Comparison of ENCODE assay signal across 30 cellular contexts in genomic region chr4:55725057-55725456, GRCh38.
DNase-seq lines count a peak whose midpoint lies in the region; ATAC-seq, FAIRE-seq and TF ChIP-seq lines count a peak whose summit lies in the region.
"Had no signal": no experiment of that assay in that cellular context is flagged by ENCODE, and none has a peak within 500 bp of the region (broad histone marks: within the 10 kb centered on the region; RNA-seq: fewer than 3 reads in every experiment).

No MANE protein-coding gene starts in this region.

- BruUV-seq in GM12878 (replicated peaks; lab: Mats Ljungman, UMichigan) = no TSS peak

- no peaks in the 10 kb centered on the region for H3K27me3 ChIP-seq in GM12878 (replicated peaks in 1 of 2; ENCODE audit: control insufficient read depth in 2 of 2, insufficient read depth in 2 of 2, low read length in 1 of 2)

- H3K4me3 Mint-ChIP-seq in activated CD8-positive, alpha-beta T cell treated with anti-CD3 and anti-CD28 coated beads for 36 hours = no peak overlapping the region
- H3K4me3 Mint-ChIP-seq: B cell; CD14-positive monocyte; CD8-positive, alpha-beta memory T cell; GM23338; H9; T-helper 17 cell had no signal

- peaks cover 9% of the 10 kb centered on the region for H3K27me3 Mint-ChIP-seq in activated CD8-positive, alpha-beta T cell treated with anti-CD3 and anti-CD28 coated beads for 36 hours

- no peak for FAIRE-seq in GM12878 (lab: Jason Lieb, UNC)
- FAIRE-seq: GM18507 had no signal

- no peak for ATAC-seq in GM12878
- no peak for ATAC-seq in activated CD8-positive, alpha-beta T cell treated with anti-CD3 and anti-CD28 coated beads for 36 hours
- ATAC-seq: GM23338, T-helper 17 cell had no signal

- intact Hi-C loops in GM12878 (cut with micrococcal nuclease; ENCODE audit: unreplicated experiment) = no loop called here
- intact Hi-C loops in activated CD8-positive, alpha-beta T cell treated with anti-CD3 and anti-CD28 coated beads for 36 hours (cut with micrococcal nuclease) = no loop called here

- H3K36me3 Mint-ChIP-seq in activated CD8-positive, alpha-beta T cell treated with anti-CD3 and anti-CD28 coated beads for 36 hours (ENCODE audit: low read depth) = no peaks in the 10 kb centered on the region
- H3K36me3 Mint-ChIP-seq: CD14-positive monocyte; CD8-positive, alpha-beta memory T cell had no signal

- POLR2A ChIA-PET in GM12878 (lab: Charles Lee) = no interaction called here
- POLR2A ChIA-PET in activated CD8-positive, alpha-beta T cell treated with anti-CD3 and anti-CD28 coated beads for 36 hours (lab: Charles Lee) = no interaction called here

- WGBS in GM12878 (ENCODE audit: insufficient coverage, insufficient replicate concordance, low lambda C conversion rate, missing lambda C conversion rate) = under 1% methylated on average over 4 of the region's 4 CpGs

- H2AFZ ChIP-seq in GM12878 (ENCODE audit: control insufficient read depth, low read depth, low read length) = no peak overlapping the region
- H2AFZ ChIP-seq: GM23338 had no signal

- H3K4me2 ChIP-seq in GM12878 (ENCODE audit: control insufficient read depth, insufficient read depth) = no peak overlapping the region
- H3K4me2 ChIP-seq: GM23338 had no signal

- no peaks in the 10 kb centered on the region for H3K36me3 ChIP-seq in GM12878 (ENCODE audit: control insufficient read depth in 2 of 2, insufficient read depth in 2 of 2, low read length in 1 of 2)

- no peaks in the 10 kb centered on the region for H3K9me3 Mint-ChIP-seq in activated CD8-positive, alpha-beta T cell treated with anti-CD3 and anti-CD28 coated beads for 36 hours
- H3K9me3 Mint-ChIP-seq: CD8-positive, alpha-beta memory T cell; GM23338 had no signal

- DNase-seq in NCI-H748 (lab: John Stamatoyannopoulos, UW; ENCODE audit: unreplicated experiment) (peak; percentile 1), NCI-H748 treated with DMSO at 0.1 percent for 48 hours (lab: John Stamatoyannopoulos, UW) (no peak), NAMALWA (ENCODE audit: low spot score) (peak; percentile 19), GM12878 (ENCODE audit: low read depth, low spot score) (no peak), left kidney (ENCODE audit: low read depth, low spot score) (peak; percentile 17), SW 1271 (lab: John Stamatoyannopoulos, UW) (no peak), SW480 (ENCODE audit: low spot score) (no peak)
- DNase-seq in activated CD8-positive, alpha-beta T cell treated with anti-CD3 and anti-CD28 coated beads for 36 hours = no peak
- DNase-seq: CD8-positive, alpha-beta memory T cell; DMS 273 treated with DMSO at 0.1 percent for 48 hours; DMS79; GF-D8; H9; MM.1S; NCI-H1092 treated with DMSO at 0.1 percent for 48 hours; NCI-H1436; NCI-H187; NCI-H2081 treated with DMSO at 0.1 percent for 48 hours; NCI-H2171 treated with DMSO at 0.1 percent for 48 hours; NCI-H524; NCI-H82; Right ventricle myocardium superior; RPMI8226; T-helper 17 cell had no signal

- CTCF ChIA-PET in GM12878 (lab: Yijun Ruan, JAX) = interaction anchor here (1.0 kb wide), 1 partner anchor 379 kb away, joined by 3 read pairs; the partner anchor contains the start of gene SRD5A3
- CTCF ChIA-PET in activated CD8-positive, alpha-beta T cell treated with anti-CD3 and anti-CD28 coated beads for 36 hours (lab: Charles Lee) = interaction anchor here (0.7 kb wide), 1 partner anchor 380 kb away, joined by 3 read pairs; no protein-coding TSS in a partner anchor

- no peak for TF ChIP-seq EP300 in GM12878 (IDR thresholded peaks at IDR 0.05; ENCODE audit: borderline replicate concordance in 1 of 2, control insufficient read depth in 1 of 2, low read depth in 2 of 2, low read length in 2 of 2)

- no peaks in the 10 kb centered on the region for H3K4me1 Mint-ChIP-seq in activated CD8-positive, alpha-beta T cell treated with anti-CD3 and anti-CD28 coated beads for 36 hours (ENCODE audit: low read depth)
- H3K4me1 Mint-ChIP-seq: B cell; CD14-positive monocyte; CD8-positive, alpha-beta memory T cell; T-helper 17 cell had no signal

- no peak for TF ChIP-seq CTCF in GM12878 (IDR thresholded peaks at IDR 0.05 in 2 of 3, conservative IDR thresholded peaks at IDR 0.05 in 1 of 3; ENCODE audit: control insufficient read depth in 2 of 3, extremely low read depth in 1 of 3, insufficient read depth in 1 of 3, low read depth in 3 of 3, low read length in 3 of 3)
- TF ChIP-seq CTCF in activated CD8-positive, alpha-beta T cell treated with anti-CD3 and anti-CD28 coated beads for 36 hours (IDR thresholded peaks at IDR 0.05) = no peak

- RAD21 ChIA-PET in GM12878 (lab: Charles Lee; ENCODE audit: unreplicated experiment) = no interaction called here

- no peaks in the 10 kb centered on the region; the same call in 1 of the 2 replicates for H3K4me1 ChIP-seq in GM12878 (ENCODE audit: control insufficient read depth, insufficient read depth, low read length)

- in situ Hi-C loops in GM12878 (cut with MboI) = no loop called here

- SMC1A ChIA-PET in GM12878 (lab: Charles Lee; ENCODE audit: uncharacterized antibody, unreplicated experiment) = no interaction called here

- no peak overlapping the region for H3K27ac Mint-ChIP-seq in activated CD8-positive, alpha-beta T cell treated with anti-CD3 and anti-CD28 coated beads for 36 hours
- H3K27ac Mint-ChIP-seq: B cell; CD14-positive monocyte; CD8-positive, alpha-beta memory T cell; GM23338; H9; T-helper 17 cell had no signal

- TF ChIP-seq POLR2A in GM12878 (IDR thresholded peaks at IDR 0.05; ENCODE audit: low read depth, low read length) = no peak

- H3K4me3 ChIP-seq in GM12878 = no peak overlapping the region
- H3K4me3 ChIP-seq: GM23338 had no signal

- H3K27ac ChIP-seq in GM12878 (ENCODE audit: control insufficient read depth, insufficient read depth) = no peak overlapping the region
- H3K27ac ChIP-seq: 22Rv1, HL-60 had no signal

- TF ChIP-seq RAD21 in GM12878 (IDR thresholded peaks at IDR 0.05; ENCODE audit: insufficient read depth, low read depth, low read length) = no peak

- H4K20me1 ChIP-seq in GM12878 (ENCODE audit: control insufficient read depth, insufficient read depth) = no peaks in the 10 kb centered on the region

- no peaks in the 10 kb centered on the region for H3K9me3 ChIP-seq in GM12878 (replicated peaks; ENCODE audit: control insufficient read depth, insufficient read depth, low read length)

- no peak overlapping the region for H3K9ac ChIP-seq in GM12878 (ENCODE audit: control insufficient read depth, insufficient read depth, low read length)

- no peaks in the 10 kb centered on the region for H3K79me2 ChIP-seq in GM12878 (ENCODE audit: control insufficient read depth, insufficient read depth, low read length)

TF ChIP-seq in GM12878, 131 proteins besides CTCF, POLR2A, EP300 and RAD21 (continues in another document):
- TF ChIP-seq TCF3 (IDR thresholded peaks at IDR 0.05; ENCODE audit: borderline replicate concordance, insufficient read depth, low read depth, low read length) (no peak), NR2C1 (IDR thresholded peaks at IDR 0.05) (no peak), MAX (IDR thresholded peaks at IDR 0.05; ENCODE audit: low read depth, low read length) (no peak), IRF5 (IDR thresholded peaks at IDR 0.05; ENCODE audit: borderline replicate concordance) (no peak), MEF2A (IDR thresholded peaks at IDR 0.05; ENCODE audit: insufficient read depth, low read depth, low read length) (no peak), HDAC2 (IDR thresholded peaks at IDR 0.05) (no peak), ATF7 (IDR thresholded peaks at IDR 0.05; ENCODE audit: low read depth) (no peak), ZBTB40 (IDR thresholded peaks at IDR 0.05; ENCODE audit: borderline replicate concordance) (no peak), KLF5 (IDR thresholded peaks at IDR 0.05; ENCODE audit: partially characterized antibody) (no peak), NR2F1 (conservative IDR thresholded peaks at IDR 0.05) (no peak), BMI1 (IDR thresholded peaks at IDR 0.05; ENCODE audit: borderline replicate concordance) (peak; percentile 41; the same call in 1 of the 2 replicates)

Comparison
In these comparisons a context has a peak if more than half of its experiments do, and no peak if none do; other contexts are left out.
1. DNase-seq: peak in NCI-H748 (single experiment), NAMALWA (single experiment) and left kidney (single experiment); none in NCI-H748 treated with DMSO at 0.1 percent for 48 hours (single experiment), GM12878 (single experiment), SW 1271 (0 of 2), SW480 (single experiment) and activated CD8-positive, alpha-beta T cell treated with anti-CD3 and anti-CD28 coated beads for 36 hours (single experiment).